Comparison of ENCODE assay signal across 8 cellular contexts in genomic region chr18:76822510-76823165, GRCh38. TPM values are rescaled to one million over a fixed set of nuclear protein-coding genes. Genes with fewer than 3 reads are reported as not detected.
DNase-seq lines count a peak whose midpoint lies in the region; ATAC-seq and TF ChIP-seq lines count a peak whose summit lies in the region.

TSS of gene ZNF236 (plus strand) at chr18:76822557. CDS start at chr18:76822608, 51 bp downstream.

- DNase-seq in GF-D8 (lab: John Stamatoyannopoulos, UW) = peak; percentile 36
- DNase-seq in Karpas-422 = peak; percentile 95
- peak; percentile 81 to 91 (median 91) for DNase-seq in right cardiac atrium
- DNase-seq in vagina (ENCODE audit: extremely low spot score in 2 of 2) = no peak

- H3K27me3 ChIP-seq in Karpas-422 (ENCODE audit: low read length) = no peaks in the 10 kb centered on the region
- H3K27me3 ChIP-seq in right cardiac atrium (ENCODE audit: control insufficient read depth, insufficient read depth) = no peaks in the 10 kb centered on the region
- no peaks in the 10 kb centered on the region for H3K27me3 ChIP-seq in rectal smooth muscle tissue (ENCODE audit: control insufficient read depth, insufficient read depth, low read length)
- H3K27me3 ChIP-seq in vagina = no peaks in the 10 kb centered on the region

- peak within 1 kb of the TSS; percentile 32; the same call in 1 of the 2 replicates for H2AFZ ChIP-seq in Karpas-422 (ENCODE audit: low read length)

- H3K4me1 ChIP-seq in Karpas-422 (ENCODE audit: low read length) = peaks cover 57% of the 10 kb centered on the region
- H3K4me1 ChIP-seq in right cardiac atrium (ENCODE audit: control insufficient read depth, insufficient read depth, low read length) = peaks cover 2% of the 10 kb centered on the region
- peaks cover 5% of the 10 kb centered on the region for H3K4me1 ChIP-seq in rectal smooth muscle tissue (ENCODE audit: control insufficient read depth, insufficient read depth, low read length)
- peaks cover 42% of the 10 kb centered on the region for H3K4me1 ChIP-seq in vagina

- peaks cover 7% of the 10 kb centered on the region; the same call in 1 of the 2 replicates for H3K36me3 ChIP-seq in Karpas-422 (ENCODE audit: insufficient read depth, low read length)
- H3K36me3 ChIP-seq in rectal smooth muscle tissue (ENCODE audit: control insufficient read depth, insufficient read depth, low read length) = no peaks in the 10 kb centered on the region
- H3K36me3 ChIP-seq in vagina = no peaks in the 10 kb centered on the region

- H3K9me2 ChIP-seq in Karpas-422 (replicated peaks; ENCODE audit: insufficient read depth, low read length) = no peaks in the 10 kb centered on the region

- TF ChIP-seq CTCF in vagina (IDR thresholded peaks at IDR 0.05) = no peak

- H3K4me3 ChIP-seq in Karpas-422 (ENCODE audit: low read length) = peak within 1 kb of the TSS; percentile 100
- H3K4me3 ChIP-seq in right cardiac atrium (ENCODE audit: low read length) = peak within 1 kb of the TSS; percentile 90
- H3K4me3 ChIP-seq in rectal smooth muscle tissue (ENCODE audit: low read length) = peak within 1 kb of the TSS; percentile 99
- H3K4me3 ChIP-seq in vagina = peak within 1 kb of the TSS; percentile 59 to 92

- H3K4me2 ChIP-seq in Karpas-422 (ENCODE audit: low read depth, low read length, poor library complexity, severe bottlenecking) = peak within 1 kb of the TSS; percentile 99

- intact Hi-C loops in T-helper 1 cell treated with Interleukin-12 subunit alpha and Interleukin-12 subunit beta and Interleukin-4 antibody, amounts not matched to agents 30 ng/mL and 1 ng/mL, for 36 hours (cut with micrococcal nuclease) = loop anchor here (2.0 to 5.0 kb wide), 9 partner anchors 36 to 1606 kb away; partner anchors contain the start of gene MBP
- intact Hi-C loops in right cardiac atrium (cut with DNase I) (no loop called here), vagina (cut with DNase I) (no loop called here)

- peaks cover 90% of the 10 kb centered on the region for H3K79me2 ChIP-seq in Karpas-422 (ENCODE audit: low read length)

- H3K27ac ChIP-seq in Karpas-422 (ENCODE audit: low read length) = peak within 1 kb of the TSS; percentile 89
- peak within 1 kb of the TSS; percentile 91 for H3K27ac ChIP-seq in angular gyrus (ENCODE audit: low read depth, low read length)
- H3K27ac ChIP-seq in right cardiac atrium (ENCODE audit: low read length) = peak within 1 kb of the TSS; percentile 99
- H3K27ac ChIP-seq in rectal smooth muscle tissue (ENCODE audit: low read depth, low read length) = peak within 1 kb of the TSS; percentile 96
- H3K27ac ChIP-seq in vagina = peak within 1 kb of the TSS; percentile 97

- peak within 1 kb of the TSS; percentile 100 for H3K9ac ChIP-seq in Karpas-422 (ENCODE audit: low read length)
- H3K9ac ChIP-seq in rectal smooth muscle tissue (ENCODE audit: low read length) = peak within 1 kb of the TSS; percentile 96

- TF ChIP-seq POLR2A in vagina (IDR thresholded peaks at IDR 0.05) = peak in 1 of 2 donors; percentile 79

- no peaks in the 10 kb centered on the region for H4K20me1 ChIP-seq in Karpas-422 (ENCODE audit: insufficient read depth, low read depth, low read length)

- H3K9me3 ChIP-seq in Karpas-422 (ENCODE audit: low read length) (no peaks in the 10 kb centered on the region), right cardiac atrium (ENCODE audit: control insufficient read depth, low read length) (no peaks in the 10 kb centered on the region), vagina (no peaks in the 10 kb centered on the region)

- ATAC-seq in GM21825 (IDR thresholded peaks at IDR 0.05; ENCODE audit: unreplicated experiment) (peak; percentile 43), right cardiac atrium (peak; percentile 82 to 87)

- under 1% methylated on average over 111 of the region's 113 CpGs for WGBS in right cardiac atrium

RNA-seq across cellular contexts. Expression of gene ZNF236, which starts in this region (rescaled TPM):
- total RNA-seq in Karpas-422 (2014; rRNA removed; shearing (Covaris generic); ENCODE audit: low replicate concordance) = 27.1 and 28.7 TPM in 2 replicates
- total RNA-seq in T-helper 1 cell treated with Interleukin-12 subunit alpha and Interleukin-12 subunit beta and Interleukin-4 antibody, amounts not matched to agents 30 ng/mL and 1 ng/mL, for 36 hours = 21.8 and 23.7 TPM in 2 replicates
- total RNA-seq in right cardiac atrium (10 to 100 TPM; 12.8 to 19.8 (median 17.6) TPM), vagina (14.5 TPM)
- polyA plus RNA-seq in right cardiac atrium = 2.2 TPM

Comparison
In these comparisons a context has a peak if more than half of its experiments do, and no peak if none do; other contexts are left out.
1. DNase-seq: peak in GF-D8 (single experiment), Karpas-422 (single experiment) and right cardiac atrium (3 of 3); none in vagina (0 of 2).
2. Peak in every context shown above with its lines, with median percentiles within 50 percentile points of each other: H3K27ac ChIP-seq and H3K4me3 ChIP-seq.